ENCODE assay signal across 32 cellular contexts in genomic region chrX:38473715-38474114, GRCh38.
"Had no signal": no experiment of that assay in that cellular context is flagged by ENCODE, and none has a peak within 500 bp of the region (broad histone marks: within the 10 kb centered on the region; RNA-seq: fewer than 3 reads in every experiment).

No MANE protein-coding gene starts in this region.

- H3K4me3 Mint-ChIP-seq: activated naive CD4-positive, alpha-beta T cell treated with anti-CD3 and anti-CD28 coated beads for 36 hours; activated naive CD8-positive, alpha-beta T cell treated with anti-CD3 and anti-CD28 coated beads for 36 hours; activated T-helper 1 cell treated with anti-CD3 and anti-CD28 coated beads, Interleukin-12 subunit alpha, Interleukin-12 subunit beta, Interleukin-2, Interleukin-4 antibody, amounts not matched to agents 30 ng/mL and 10 ng/mL and 1 ng/mL, durations not matched to agents 14 hours and 24 hours and 36 hours; brain; naive B cell; stimulated activated naive CD8-positive, alpha-beta T cell treated with anti-CD3 and anti-CD28 coated beads, Interleukin-15, amount 100 ng/mL, for 72 hours; type B pancreatic cell had no signal

- ATAC-seq: left cardiac atrium; left ventricle myocardium superior; mucosa of descending colon; stimulated activated naive CD8-positive, alpha-beta T cell treated with anti-CD3 and anti-CD28 coated beads, Interleukin-15, amount 100 ng/mL, for 72 hours had no signal

- H3K4me2 ChIP-seq: hepatocyte had no signal

- H3K4me3 ChIP-seq: adrenal gland, cardiac muscle cell, colonic mucosa, hepatocyte, mucosa of descending colon, ovary, right atrium auricular region, uterus had no signal

- H3K27ac Mint-ChIP-seq: activated naive CD4-positive, alpha-beta T cell treated with anti-CD3 and anti-CD28 coated beads for 36 hours; activated naive CD8-positive, alpha-beta T cell treated with anti-CD3 and anti-CD28 coated beads for 36 hours; activated T-helper 1 cell treated with anti-CD3 and anti-CD28 coated beads, Interleukin-12 subunit alpha, Interleukin-12 subunit beta, Interleukin-2, Interleukin-4 antibody, amounts not matched to agents 30 ng/mL and 10 ng/mL and 1 ng/mL, durations not matched to agents 14 hours and 24 hours and 36 hours; naive B cell; progenitor cell of endocrine pancreas; stimulated activated naive CD8-positive, alpha-beta T cell treated with anti-CD3 and anti-CD28 coated beads, Interleukin-15, amount 100 ng/mL, for 72 hours; type B pancreatic cell had no signal

- H3K4me1 ChIP-seq: adrenal gland, colonic mucosa, right atrium auricular region, uterus had no signal

- H3K36me3 Mint-ChIP-seq: activated naive CD8-positive, alpha-beta T cell treated with anti-CD3 and anti-CD28 coated beads for 36 hours; brain; naive B cell; type B pancreatic cell had no signal

- H3K79me2 ChIP-seq: hepatocyte had no signal

- H3K9me3 Mint-ChIP-seq: activated naive CD4-positive, alpha-beta T cell treated with anti-CD3 and anti-CD28 coated beads for 36 hours; activated naive CD8-positive, alpha-beta T cell treated with anti-CD3 and anti-CD28 coated beads for 36 hours; activated T-helper 1 cell treated with anti-CD3 and anti-CD28 coated beads, Interleukin-12 subunit alpha, Interleukin-12 subunit beta, Interleukin-2, Interleukin-4 antibody, amounts not matched to agents 30 ng/mL and 10 ng/mL and 1 ng/mL, durations not matched to agents 14 hours and 24 hours and 36 hours; stimulated activated naive CD8-positive, alpha-beta T cell treated with anti-CD3 and anti-CD28 coated beads, Interleukin-15, amount 100 ng/mL, for 72 hours; type B pancreatic cell had no signal

- DNase-seq: activated CD4-positive, alpha-beta T cell treated with anti-CD3 and anti-CD28 coated beads for 4 hours; activated CD4-positive, alpha-beta T cell treated with anti-CD3 and anti-CD28 coated beads, Interleukin-2, amount 50 U/mL, for 48 hours; activated CD8-positive, alpha-beta memory T cell treated with anti-CD3 and anti-CD28 coated beads for 24 hours; activated effector memory CD4-positive, alpha-beta T cell treated with anti-CD3 and anti-CD28 coated beads, Interleukin-2, amount 50 U/mL, for 16 hours; activated naive CD4-positive, alpha-beta T cell treated with anti-CD3 and anti-CD28 coated beads for 36 hours; activated naive CD8-positive, alpha-beta T cell treated with anti-CD3 and anti-CD28 coated beads for 36 hours; adrenal gland; aorta; cerebellar nuclear complex; colonic mucosa; effector memory CD4-positive, alpha-beta T cell; islet precursor cell; left cardiac atrium; left ventricle myocardium superior; mucosa of descending colon; naive B cell; ovary; stimulated activated CD4-positive, alpha-beta T cell treated with anti-CD3 and anti-CD28 coated beads, Interleukin-2, amount 100 ng/mL, for 48 hours; stimulated activated naive CD8-positive, alpha-beta T cell treated with anti-CD3 and anti-CD28 coated beads, Interleukin-15, amount 100 ng/mL, for 72 hours; substantia nigra; T-helper 9 cell; uterus had no signal

- FAIRE-seq: frontal cortex, TTC549 had no signal

- H3K27me3 ChIP-seq: adrenal gland, cardiac muscle cell, colonic mucosa, hepatocyte, ovary, right atrium auricular region, uterus had no signal

- H3K36me3 ChIP-seq: adrenal gland, cardiac muscle cell, colonic mucosa, ovary, right atrium auricular region, uterus had no signal

- H2AFZ ChIP-seq: hepatocyte had no signal

- H3K27ac ChIP-seq: adrenal gland, cardiac muscle cell, colonic mucosa, hepatocyte, ovary, right atrium auricular region, uterus, VCaP had no signal

- H3K4me1 Mint-ChIP-seq: activated naive CD8-positive, alpha-beta T cell treated with anti-CD3 and anti-CD28 coated beads for 36 hours; naive B cell; stimulated activated naive CD8-positive, alpha-beta T cell treated with anti-CD3 and anti-CD28 coated beads, Interleukin-15, amount 100 ng/mL, for 72 hours had no signal

- H3K27me3 Mint-ChIP-seq: activated naive CD8-positive, alpha-beta T cell treated with anti-CD3 and anti-CD28 coated beads for 36 hours; brain; progenitor cell of endocrine pancreas; stimulated activated naive CD8-positive, alpha-beta T cell treated with anti-CD3 and anti-CD28 coated beads, Interleukin-15, amount 100 ng/mL, for 72 hours; type B pancreatic cell had no signal

- H3K9me3 ChIP-seq: adrenal gland, colonic mucosa, mucosa of descending colon, ovary, right atrium auricular region, uterus had no signal
